Comparison of ENCODE assay signal across 18 cellular contexts in genomic region chr11:126263489-126263888, GRCh38. TPM values are rescaled to one million over a fixed set of nuclear protein-coding genes. Genes with fewer than 3 reads are reported as not detected.
A peak's percentile ranks its signal among the peaks of the same experiment; 100 is the strongest.
DNase-seq lines count a peak whose midpoint lies in the region; ATAC-seq and TF ChIP-seq lines count a peak whose summit lies in the region.
"Had no signal": no experiment of that assay in that cellular context is flagged by ENCODE, and none has a peak within 500 bp of the region (broad histone marks: within the 10 kb centered on the region; RNA-seq: fewer than 3 reads in every experiment).

No MANE protein-coding gene starts in this region.

- TF ChIP-seq POLR2A in IMR-90 (IDR thresholded peaks at IDR 0.05; ENCODE audit: low read depth, low read length): no peak

- no peaks in the 10 kb centered on the region for H3K27me3 ChIP-seq in IMR-90 (ENCODE audit: control insufficient read depth, insufficient read depth, low read length)
- H3K27me3 ChIP-seq: SJCRH30 had no signal

- H3K4me3 ChIP-seq in IMR-90 (ENCODE audit: insufficient read depth, low read depth, low read length): no peak overlapping the region
- H3K4me3 ChIP-seq: SJCRH30 had no signal

- peaks cover 3% of the 10 kb centered on the region; the same call in 1 of the 2 replicates for H3K4me1 ChIP-seq in IMR-90 (ENCODE audit: control insufficient read depth, insufficient read depth, low read length)
- H3K4me1 ChIP-seq: SJCRH30 had no signal

- H3K9ac ChIP-seq in IMR-90 (ENCODE audit: low read depth, low read length): no peak overlapping the region

- DNase-seq in activated CD8-positive, alpha-beta T cell treated with anti-CD3 and anti-CD28 coated beads for 36 hours: no peak
- no peak for DNase-seq in activated CD8-positive, alpha-beta T cell treated with anti-CD3 and anti-CD28 coated beads, Interleukin-2, amount 10 ng/mL, durations not matched to agents 7 days and 5 days
- no peak for DNase-seq in IMR-90
- no peak for DNase-seq in endothelial cell (ENCODE audit: low spot score)
- no peak for DNase-seq in stimulated activated effector memory CD8-positive, alpha-beta T cell treated with anti-CD3 and anti-CD28 coated beads, Interleukin-12 subunit alpha, Interleukin-12 subunit beta, amount 100 ng/mL, for 72 hours (ENCODE audit: low spot score in 2 of 2)
- no peak for DNase-seq in cerebellar nuclear complex (lab: John Stamatoyannopoulos, UW)
- DNase-seq: AML-193, C1 segment of cervical spinal cord, Karpas-422, NCI-H1417, NCI-H1694 treated with DMSO at 0.1 percent for 48 hours, NCI-H2081 treated with DMSO at 0.1 percent for 48 hours, NCI-H446 treated with DMSO at 0.1 percent for 48 hours, NCI-H526 treated with DMSO at 0.1 percent for 48 hours, OCI-M1, SJCRH30 had no signal

- H2BK5ac ChIP-seq in IMR-90 (ENCODE audit: low read depth, low read length, poor library complexity, severe bottlenecking): no peak overlapping the region

- no peak overlapping the region for H2BK20ac ChIP-seq in IMR-90 (ENCODE audit: low read depth, low read length)

- H2AK5ac ChIP-seq in IMR-90 (ENCODE audit: low read depth, low read length): no peak overlapping the region

- no peak overlapping the region for H3K4ac ChIP-seq in IMR-90 (ENCODE audit: low read depth, low read length)

- H3K18ac ChIP-seq in IMR-90 (ENCODE audit: low read depth, low read length): no peak overlapping the region

- H4K91ac ChIP-seq in IMR-90 (ENCODE audit: insufficient read depth, low read depth, low read length): no peak overlapping the region

- no peak overlapping the region for H4K8ac ChIP-seq in IMR-90 (ENCODE audit: low read depth in 2 of 2, low read length in 2 of 2)

- BruUV-seq in IMR-90 (replicated peaks; lab: Mats Ljungman, UMichigan): TSS peak; percentile 63

- no peak overlapping the region for H3K4me2 ChIP-seq in IMR-90 (ENCODE audit: low read depth, low read length)

- H3K36me3 Mint-ChIP-seq in activated CD8-positive, alpha-beta T cell treated with anti-CD3 and anti-CD28 coated beads for 36 hours (ENCODE audit: low read depth): peaks cover 63% of the 10 kb centered on the region
- H3K36me3 Mint-ChIP-seq in activated CD8-positive, alpha-beta T cell treated with anti-CD3 and anti-CD28 coated beads, Interleukin-2, amount 10 ng/mL, durations not matched to agents 7 days and 5 days (ENCODE audit: low read depth): peaks cover 74% of the 10 kb centered on the region
- H3K36me3 Mint-ChIP-seq in endothelial cell (ENCODE audit: low read depth, unreplicated experiment): peaks cover 55% of the 10 kb centered on the region
- H3K36me3 Mint-ChIP-seq in stimulated activated effector memory CD8-positive, alpha-beta T cell treated with anti-CD3 and anti-CD28 coated beads, Interleukin-12 subunit alpha, Interleukin-12 subunit beta, amount 100 ng/mL, for 72 hours: peaks cover 95% of the 10 kb centered on the region

- no peak overlapping the region for H3K14ac ChIP-seq in IMR-90 (replicated peaks; ENCODE audit: low read depth, low read length)

- dilution Hi-C loops in IMR-90 (cut with HindIII; ENCODE audit: low sequenced_read_pairs, unreplicated experiment): no loop called here

- H2AK9ac ChIP-seq in IMR-90 (replicated peaks; ENCODE audit: low read depth, low read length, poor library complexity): no peak overlapping the region

- H3K9me3 ChIP-seq in IMR-90 (ENCODE audit: control insufficient read depth, insufficient read depth, low read length): no peaks in the 10 kb centered on the region
- H3K9me3 ChIP-seq: SJCRH30 had no signal

- peaks cover 47% of the 10 kb centered on the region for H3K36me3 ChIP-seq in IMR-90 (ENCODE audit: control insufficient read depth, insufficient read depth, low read length)

- H3K27ac ChIP-seq in IMR-90 (ENCODE audit: insufficient read depth, low read length): no peak overlapping the region
- H3K27ac ChIP-seq: HL-60, SJCRH30 had no signal

- in situ Hi-C loops in IMR-90 (cut with MboI; ENCODE audit: low sequenced_read_pairs): no loop called here

- no peak overlapping the region for H2AFZ ChIP-seq in IMR-90 (replicated peaks; ENCODE audit: low read length, poor library complexity)

- H3K9me1 ChIP-seq in IMR-90 (ENCODE audit: insufficient read depth, low read length): peaks cover 10% of the 10 kb centered on the region; the same call in 1 of the 2 replicates

- no peak for TF ChIP-seq CTCF in activated CD8-positive, alpha-beta T cell treated with anti-CD3 and anti-CD28 coated beads for 36 hours (IDR thresholded peaks at IDR 0.05)
- TF ChIP-seq CTCF in IMR-90 (conservative IDR thresholded peaks at IDR 0.05; ENCODE audit: low read depth, low read length) (no peak), endothelial cell (IDR thresholded peaks at IDR 0.05; ENCODE audit: unreplicated experiment) (no peak)

- no peak overlapping the region for H2BK120ac ChIP-seq in IMR-90 (ENCODE audit: low read depth, low read length)

- no peak overlapping the region for H3K23ac ChIP-seq in IMR-90 (ENCODE audit: low read depth, low read length)

- H3K4me3 Mint-ChIP-seq in activated CD8-positive, alpha-beta T cell treated with anti-CD3 and anti-CD28 coated beads for 36 hours: no peak overlapping the region
- no peak overlapping the region for H3K4me3 Mint-ChIP-seq in activated CD8-positive, alpha-beta T cell treated with anti-CD3 and anti-CD28 coated beads, Interleukin-2, amount 10 ng/mL, durations not matched to agents 7 days and 5 days
- H3K4me3 Mint-ChIP-seq in endothelial cell (ENCODE audit: unreplicated experiment): no peak overlapping the region
- no peak overlapping the region for H3K4me3 Mint-ChIP-seq in stimulated activated effector memory CD8-positive, alpha-beta T cell treated with anti-CD3 and anti-CD28 coated beads, Interleukin-12 subunit alpha, Interleukin-12 subunit beta, amount 100 ng/mL, for 72 hours

- no peaks in the 10 kb centered on the region for H3K9me3 Mint-ChIP-seq in activated CD8-positive, alpha-beta T cell treated with anti-CD3 and anti-CD28 coated beads for 36 hours
- H3K9me3 Mint-ChIP-seq in activated CD8-positive, alpha-beta T cell treated with anti-CD3 and anti-CD28 coated beads, Interleukin-2, amount 10 ng/mL, durations not matched to agents 7 days and 5 days (ENCODE audit: insufficient read depth): no peaks in the 10 kb centered on the region
- H3K9me3 Mint-ChIP-seq in endothelial cell (ENCODE audit: unreplicated experiment): no peaks in the 10 kb centered on the region
- H3K9me3 Mint-ChIP-seq in stimulated activated effector memory CD8-positive, alpha-beta T cell treated with anti-CD3 and anti-CD28 coated beads, Interleukin-12 subunit alpha, Interleukin-12 subunit beta, amount 100 ng/mL, for 72 hours: no peaks in the 10 kb centered on the region

- H3K79me1 ChIP-seq in IMR-90 (ENCODE audit: low read depth in 1 of 2, low read length in 2 of 2): peaks cover 31 to 59% of the 10 kb centered on the region in 2 experiments

- ATAC-seq in activated CD8-positive, alpha-beta T cell treated with anti-CD3 and anti-CD28 coated beads for 36 hours: no peak
- ATAC-seq in activated CD8-positive, alpha-beta T cell treated with anti-CD3 and anti-CD28 coated beads, Interleukin-2, amount 10 ng/mL, durations not matched to agents 7 days and 5 days: no peak
- ATAC-seq in IMR-90 (ENCODE audit: low read depth) (no peak), HG03457 (IDR thresholded peaks at IDR 0.05; ENCODE audit: unreplicated experiment) (no peak)
- no peak for ATAC-seq in stimulated activated effector memory CD8-positive, alpha-beta T cell treated with anti-CD3 and anti-CD28 coated beads, Interleukin-12 subunit alpha, Interleukin-12 subunit beta, amount 100 ng/mL, for 72 hours

- WGBS in IMR-90 (ENCODE audit: extremely low coverage in 2 of 2, insufficient read length in 1 of 2), 2 experiments: 100% methylated on average over 1 of the region's 6 CpGs; no CpG with 5 or more reads in 1 of the 2 experiments

- H3K27ac Mint-ChIP-seq in activated CD8-positive, alpha-beta T cell treated with anti-CD3 and anti-CD28 coated beads for 36 hours: peak overlapping the region; percentile 2
- no peak overlapping the region for H3K27ac Mint-ChIP-seq in activated CD8-positive, alpha-beta T cell treated with anti-CD3 and anti-CD28 coated beads, Interleukin-2, amount 10 ng/mL, durations not matched to agents 7 days and 5 days
- peak overlapping the region; percentile 59 for H3K27ac Mint-ChIP-seq in endothelial cell (ENCODE audit: unreplicated experiment)
- H3K27ac Mint-ChIP-seq in stimulated activated effector memory CD8-positive, alpha-beta T cell treated with anti-CD3 and anti-CD28 coated beads, Interleukin-12 subunit alpha, Interleukin-12 subunit beta, amount 100 ng/mL, for 72 hours: peak overlapping the region; percentile 26

- H2BK15ac ChIP-seq in IMR-90 (ENCODE audit: low read depth, low read length): no peak overlapping the region

- no peak overlapping the region for H4K5ac ChIP-seq in IMR-90 (ENCODE audit: low read depth, low read length)

- no peak for TF ChIP-seq RAD21 in IMR-90 (IDR thresholded peaks at IDR 0.05; ENCODE audit: low read length)

- H4K20me1 ChIP-seq in IMR-90 (ENCODE audit: insufficient read depth, low read length): peaks cover 9% of the 10 kb centered on the region; the same call in 1 of the 2 replicates

- no peaks in the 10 kb centered on the region for H3K27me3 Mint-ChIP-seq in activated CD8-positive, alpha-beta T cell treated with anti-CD3 and anti-CD28 coated beads for 36 hours
- H3K27me3 Mint-ChIP-seq in activated CD8-positive, alpha-beta T cell treated with anti-CD3 and anti-CD28 coated beads, Interleukin-2, amount 10 ng/mL, durations not matched to agents 7 days and 5 days (ENCODE audit: low read depth): no peaks in the 10 kb centered on the region
- H3K27me3 Mint-ChIP-seq in endothelial cell (ENCODE audit: unreplicated experiment): peaks cover 8% of the 10 kb centered on the region

- POLR2A ChIA-PET in activated CD8-positive, alpha-beta T cell treated with anti-CD3 and anti-CD28 coated beads for 36 hours (lab: Charles Lee): interaction anchor here (0.5 to 1.6 kb wide), 3 partner anchors 19 to 1144 kb away, joined by 3 to 4 read pairs (median 3); no protein-coding TSS in a partner anchor
- POLR2A ChIA-PET in activated CD8-positive, alpha-beta T cell treated with anti-CD3 and anti-CD28 coated beads, Interleukin-2, amount 10 ng/mL, durations not matched to agents 7 days and 5 days (lab: Charles Lee): interaction anchor here (1.0 to 1.3 kb wide), 2 partner anchors 18 to 52 kb away, joined by 3 to 4 read pairs; partner anchors contain the start of genes FAM118B and RPUSD4
- POLR2A ChIA-PET in IMR-90 (lab: Charles Lee; ENCODE audit: unreplicated experiment): no interaction called here

- intact Hi-C loops in activated CD8-positive, alpha-beta T cell treated with anti-CD3 and anti-CD28 coated beads for 36 hours (cut with micrococcal nuclease): no loop called here
- intact Hi-C loops in IMR-90 (cut with micrococcal nuclease): no loop called here

- H3K4me1 Mint-ChIP-seq in activated CD8-positive, alpha-beta T cell treated with anti-CD3 and anti-CD28 coated beads for 36 hours (ENCODE audit: low read depth): peaks cover 24% of the 10 kb centered on the region
- H3K4me1 Mint-ChIP-seq in activated CD8-positive, alpha-beta T cell treated with anti-CD3 and anti-CD28 coated beads, Interleukin-2, amount 10 ng/mL, durations not matched to agents 7 days and 5 days (ENCODE audit: low read depth): peaks cover 17% of the 10 kb centered on the region
- peaks cover 29% of the 10 kb centered on the region for H3K4me1 Mint-ChIP-seq in endothelial cell (ENCODE audit: unreplicated experiment)
- peaks cover 23% of the 10 kb centered on the region for H3K4me1 Mint-ChIP-seq in stimulated activated effector memory CD8-positive, alpha-beta T cell treated with anti-CD3 and anti-CD28 coated beads, Interleukin-12 subunit alpha, Interleukin-12 subunit beta, amount 100 ng/mL, for 72 hours

- CTCF ChIA-PET in activated CD8-positive, alpha-beta T cell treated with anti-CD3 and anti-CD28 coated beads for 36 hours (lab: Charles Lee): no interaction called here
- CTCF ChIA-PET in activated CD8-positive, alpha-beta T cell treated with anti-CD3 and anti-CD28 coated beads, Interleukin-2, amount 10 ng/mL, durations not matched to agents 7 days and 5 days (lab: Charles Lee): no interaction called here
- CTCF ChIA-PET in IMR-90 (lab: Yijun Ruan, JAX): no interaction called here

- H3K56ac ChIP-seq in IMR-90 (ENCODE audit: extremely low read depth, insufficient read depth, low read length): no peak overlapping the region

RNA-seq across cellular contexts. Expression of gene SRPRA, which starts 5.2 kb away (rescaled TPM):
- 100 to 1,000 TPM; 127 to 128 TPM for total RNA-seq in activated CD8-positive, alpha-beta T cell treated with anti-CD3 and anti-CD28 coated beads for 36 hours
- 100 to 1,000 TPM in 1 of 2 experiments, 10 to 100 TPM in 1; 99.0 to 103 TPM for total RNA-seq in activated CD8-positive, alpha-beta T cell treated with anti-CD3 and anti-CD28 coated beads, Interleukin-2, amount 10 ng/mL, durations not matched to agents 7 days and 5 days
- total RNA-seq in IMR-90 (2012; rRNA removed) (105 and 108 TPM in 2 replicates), endothelial cell (ENCODE audit: unreplicated experiment) (54.8 TPM)
- polyA plus RNA-seq in IMR-90 (2012; rRNA removed): 126 and 131 TPM in 2 replicates
- 88.5 and 95.3 TPM in 2 replicates for polyA plus RNA-seq in IMR-90 (2012; cell fraction: cytosol; rRNA removed)
- polyA plus RNA-seq in IMR-90 (2012; cell fraction: nucleus; rRNA removed; ENCODE audit: low replicate concordance): 126 and 190 TPM in 2 replicates

RNA-seq across cellular contexts. Expression of gene FOXRED1, which starts 5.5 kb away (rescaled TPM):
- total RNA-seq in activated CD8-positive, alpha-beta T cell treated with anti-CD3 and anti-CD28 coated beads for 36 hours: 10 to 100 TPM; 46.0 to 47.3 TPM
- 10 to 100 TPM; 46.5 to 50.4 TPM for total RNA-seq in activated CD8-positive, alpha-beta T cell treated with anti-CD3 and anti-CD28 coated beads, Interleukin-2, amount 10 ng/mL, durations not matched to agents 7 days and 5 days
- 15.1 and 15.3 TPM in 2 replicates for total RNA-seq in IMR-90 (2012; rRNA removed)
- polyA plus RNA-seq in IMR-90 (2012; rRNA removed): 28.3 and 28.8 TPM in 2 replicates
- polyA plus RNA-seq in IMR-90 (2012; cell fraction: cytosol; rRNA removed): 15.9 and 25.4 TPM in 2 replicates
- polyA plus RNA-seq in IMR-90 (2012; cell fraction: nucleus; rRNA removed; ENCODE audit: low replicate concordance): 49.6 and 75.7 TPM in 2 replicates
- total RNA-seq in endothelial cell (ENCODE audit: unreplicated experiment): 35.8 TPM

RNA-seq across cellular contexts. Expression of gene TIRAP, which starts 19.4 kb away (rescaled TPM):
- total RNA-seq in activated CD8-positive, alpha-beta T cell treated with anti-CD3 and anti-CD28 coated beads for 36 hours: 1 to 10 TPM; 4.6 to 4.9 TPM
- total RNA-seq in activated CD8-positive, alpha-beta T cell treated with anti-CD3 and anti-CD28 coated beads, Interleukin-2, amount 10 ng/mL, durations not matched to agents 7 days and 5 days: 10 to 100 TPM; 15.3 to 15.4 TPM
- total RNA-seq in IMR-90 (2012; rRNA removed) (3.0 and 3.6 TPM in 2 replicates), endothelial cell (ENCODE audit: unreplicated experiment) (12.4 TPM)
- polyA plus RNA-seq in IMR-90 (2012; rRNA removed): 6.4 and 7.4 TPM in 2 replicates
- polyA plus RNA-seq in IMR-90 (2012; cell fraction: cytosol; rRNA removed): 4.4 and 5.8 TPM in 2 replicates
- 5.1 and 8.0 TPM in 2 replicates for polyA plus RNA-seq in IMR-90 (2012; cell fraction: nucleus; rRNA removed; ENCODE audit: low replicate concordance)

RNA-seq across cellular contexts. Expression of gene DCPS, which starts 40.4 kb away (rescaled TPM):
- 10 to 100 TPM; 17.2 to 18.8 TPM for total RNA-seq in activated CD8-positive, alpha-beta T cell treated with anti-CD3 and anti-CD28 coated beads for 36 hours
- total RNA-seq in activated CD8-positive, alpha-beta T cell treated with anti-CD3 and anti-CD28 coated beads, Interleukin-2, amount 10 ng/mL, durations not matched to agents 7 days and 5 days: 10 to 100 TPM; 21.8 to 22.5 TPM
- total RNA-seq in IMR-90 (2012; rRNA removed): 18.6 and 19.7 TPM in 2 replicates
- 34.8 and 35.0 TPM in 2 replicates for polyA plus RNA-seq in IMR-90 (2012; rRNA removed)
- polyA plus RNA-seq in IMR-90 (2012; cell fraction: cytosol; rRNA removed): 26.7 and 31.4 TPM in 2 replicates
- polyA plus RNA-seq in IMR-90 (2012; cell fraction: nucleus; rRNA removed; ENCODE audit: low replicate concordance): 12.2 and 12.5 TPM in 2 replicates
- 11.3 TPM for total RNA-seq in endothelial cell (ENCODE audit: unreplicated experiment)

RNA-seq across cellular contexts. Expression of gene FAM118B, which starts 51.9 kb away (rescaled TPM):
- 1 to 10 TPM; 8.9 to 9.5 TPM for total RNA-seq in activated CD8-positive, alpha-beta T cell treated with anti-CD3 and anti-CD28 coated beads for 36 hours
- total RNA-seq in activated CD8-positive, alpha-beta T cell treated with anti-CD3 and anti-CD28 coated beads, Interleukin-2, amount 10 ng/mL, durations not matched to agents 7 days and 5 days: 10 to 100 TPM; 11.8 to 12.8 TPM
- total RNA-seq in IMR-90 (2012; rRNA removed) (27.2 and 29.4 TPM in 2 replicates), endothelial cell (ENCODE audit: unreplicated experiment) (48.1 TPM)
- polyA plus RNA-seq in IMR-90 (2012; rRNA removed): 17.9 and 20.0 TPM in 2 replicates
- 3.7 and 6.5 TPM in 2 replicates for polyA plus RNA-seq in IMR-90 (2012; cell fraction: cytosol; rRNA removed)
- 1.5 and 12.2 TPM in 2 replicates for polyA plus RNA-seq in IMR-90 (2012; cell fraction: nucleus; rRNA removed; ENCODE audit: low replicate concordance)
